Comparison of ENCODE assay signal across 1 cellular context in the genomic region with DNA sequence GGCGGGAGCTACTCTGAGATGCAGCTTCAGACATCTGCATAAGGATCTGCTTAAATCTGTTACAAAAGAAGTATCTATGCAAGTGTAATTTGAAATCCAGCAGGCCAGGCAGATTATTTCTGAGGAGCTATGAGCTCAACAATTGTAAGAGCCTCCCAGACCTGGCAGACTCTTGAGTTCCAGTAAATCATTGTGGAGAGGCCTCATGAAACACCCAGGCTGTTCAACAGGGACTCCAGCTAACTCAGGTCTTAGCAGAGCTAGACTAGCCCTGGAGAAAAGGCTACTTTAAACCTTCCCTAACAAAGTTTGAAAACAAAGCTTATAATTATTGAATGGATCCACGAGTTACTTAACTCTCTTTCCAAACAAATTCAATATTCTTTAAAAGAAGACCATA.
TF ChIP-seq lines count a peak whose summit lies in the region.

No MANE protein-coding gene starts in this region.

TF ChIP-seq in WTC11, 78 proteins besides CTCF, POLR2A, EP300 and RAD21 (continued from another document):
- no peak for TF ChIP-seq ZSCAN18 (CRISPR knock-in tag; IDR thresholded peaks at IDR 0.05)
- TF ChIP-seq HMGA2 (CRISPR knock-in tag; IDR thresholded peaks at IDR 0.05) = no peak
- no peak for TF ChIP-seq JUN (CRISPR knock-in tag; IDR thresholded peaks at IDR 0.05)
- TF ChIP-seq CDX4 (CRISPR knock-in tag; IDR thresholded peaks at IDR 0.05; ENCODE audit: borderline replicate concordance) = no peak
